In the genomic region with DNA sequence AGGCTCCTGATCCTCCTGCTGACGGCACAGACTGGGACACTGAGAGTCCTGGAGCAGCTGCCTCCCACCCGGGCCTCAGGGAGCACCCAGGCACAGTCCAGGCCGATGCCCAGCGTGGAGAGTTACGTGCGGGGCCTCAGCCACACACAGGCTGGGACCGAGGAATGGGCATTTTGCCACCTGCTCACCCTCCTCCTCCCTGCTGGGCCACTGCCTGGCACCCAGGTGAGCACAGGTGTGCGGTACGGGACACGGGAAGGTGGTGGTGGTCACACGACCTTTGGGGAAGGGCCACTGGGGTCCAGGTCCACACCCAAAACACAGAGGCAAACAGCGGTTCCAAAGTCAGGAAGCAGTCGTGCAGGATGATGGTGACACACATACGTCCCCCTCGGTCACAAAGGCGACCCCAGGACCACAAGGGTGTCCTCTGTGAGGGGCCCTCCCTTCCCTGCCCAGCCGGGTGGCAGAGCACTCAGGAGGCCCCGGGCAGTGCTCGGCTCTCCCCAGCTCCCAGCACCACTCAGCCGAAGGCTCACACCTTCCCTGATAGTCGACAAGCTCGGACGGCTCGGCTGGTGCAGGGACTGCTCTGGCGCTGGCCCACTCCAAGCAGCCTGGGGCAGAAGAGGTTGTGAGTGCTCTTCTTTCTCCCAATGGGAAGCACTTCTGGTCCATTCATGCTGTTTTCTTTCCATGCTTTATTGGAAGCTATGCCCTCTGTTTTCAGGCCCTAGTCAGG, we compare ENCODE assay signal across 14 cellular contexts.
"Had no signal": no experiment of that assay in that cellular context is flagged by ENCODE, and none has a peak within 500 bp of the region (broad histone marks: within the 10 kb centered on the region; RNA-seq: fewer than 3 reads in every experiment).

No MANE protein-coding gene starts in this region.

- H3K4me3 ChIP-seq: cardiac muscle cell, colonic mucosa, esophagus squamous epithelium, left lung, SK-N-MC, stomach, thoracic aorta had no signal

- DNase-seq: activated CD4-positive, alpha-beta T cell treated with anti-CD3 and anti-CD28 coated beads for 48 hours; activated CD8-positive, alpha-beta T cell treated with anti-CD3 and anti-CD28 coated beads, Interleukin-2, amount 10 ng/mL, durations not matched to agents 7 days and 5 days; activated naive CD4-positive, alpha-beta T cell treated with anti-CD3 and anti-CD28 coated beads for 36 hours; colonic mucosa; esophagus squamous epithelium; foreskin fibroblast; stimulated activated CD4-positive, alpha-beta T cell treated with anti-CD3 and anti-CD28 coated beads, Interleukin-4, amount 100 ng/mL, for 1 hour; stomach had no signal

- H3K4me1 ChIP-seq: colonic mucosa had no signal

- ATAC-seq: activated CD8-positive, alpha-beta T cell treated with anti-CD3 and anti-CD28 coated beads, Interleukin-2, amount 10 ng/mL, durations not matched to agents 7 days and 5 days; activated T-helper 17 cell treated with anti-CD3 and anti-CD28 coated beads, Interleukin-2, amount 50 U/mL, for 72 hours; left lung; WTC11 had no signal

- H3K36me3 ChIP-seq: cardiac muscle cell, colonic mucosa, esophagus squamous epithelium, left lung, thoracic aorta had no signal

- H3K27ac ChIP-seq: cardiac muscle cell, colonic mucosa, esophagus squamous epithelium, left lung, SK-N-MC, stomach, thoracic aorta had no signal

- H3K27me3 ChIP-seq: cardiac muscle cell, colonic mucosa, esophagus squamous epithelium, left lung, stomach had no signal

- H3K9me3 ChIP-seq: colonic mucosa, esophagus squamous epithelium, left lung, stomach, thoracic aorta had no signal
